ENCODE assay signal across 1 cellular context in genomic region chr1:54651608-54652007, GRCh38.
TF ChIP-seq lines count a peak whose summit lies in the region.

No MANE protein-coding gene starts in this region.

TF ChIP-seq in HepG2, 621 proteins besides CTCF, POLR2A, EP300 and RAD21 (continues in another document):
- no peak for TF ChIP-seq RBFOX2 (IDR thresholded peaks at IDR 0.05; ENCODE audit: low read depth, low read length)
- TF ChIP-seq STAT6 (CRISPR knock-in tag; IDR thresholded peaks at IDR 0.05; ENCODE audit: borderline replicate concordance): no peak
- no peak for TF ChIP-seq SOX6 (IDR thresholded peaks at IDR 0.05)
- TF ChIP-seq SOX6 (CRISPR knock-in tag; IDR thresholded peaks at IDR 0.05): 0 out of 2 replicates have a peak, but pooled peaks have one; percentile 23
- TF ChIP-seq, protein P1, sequence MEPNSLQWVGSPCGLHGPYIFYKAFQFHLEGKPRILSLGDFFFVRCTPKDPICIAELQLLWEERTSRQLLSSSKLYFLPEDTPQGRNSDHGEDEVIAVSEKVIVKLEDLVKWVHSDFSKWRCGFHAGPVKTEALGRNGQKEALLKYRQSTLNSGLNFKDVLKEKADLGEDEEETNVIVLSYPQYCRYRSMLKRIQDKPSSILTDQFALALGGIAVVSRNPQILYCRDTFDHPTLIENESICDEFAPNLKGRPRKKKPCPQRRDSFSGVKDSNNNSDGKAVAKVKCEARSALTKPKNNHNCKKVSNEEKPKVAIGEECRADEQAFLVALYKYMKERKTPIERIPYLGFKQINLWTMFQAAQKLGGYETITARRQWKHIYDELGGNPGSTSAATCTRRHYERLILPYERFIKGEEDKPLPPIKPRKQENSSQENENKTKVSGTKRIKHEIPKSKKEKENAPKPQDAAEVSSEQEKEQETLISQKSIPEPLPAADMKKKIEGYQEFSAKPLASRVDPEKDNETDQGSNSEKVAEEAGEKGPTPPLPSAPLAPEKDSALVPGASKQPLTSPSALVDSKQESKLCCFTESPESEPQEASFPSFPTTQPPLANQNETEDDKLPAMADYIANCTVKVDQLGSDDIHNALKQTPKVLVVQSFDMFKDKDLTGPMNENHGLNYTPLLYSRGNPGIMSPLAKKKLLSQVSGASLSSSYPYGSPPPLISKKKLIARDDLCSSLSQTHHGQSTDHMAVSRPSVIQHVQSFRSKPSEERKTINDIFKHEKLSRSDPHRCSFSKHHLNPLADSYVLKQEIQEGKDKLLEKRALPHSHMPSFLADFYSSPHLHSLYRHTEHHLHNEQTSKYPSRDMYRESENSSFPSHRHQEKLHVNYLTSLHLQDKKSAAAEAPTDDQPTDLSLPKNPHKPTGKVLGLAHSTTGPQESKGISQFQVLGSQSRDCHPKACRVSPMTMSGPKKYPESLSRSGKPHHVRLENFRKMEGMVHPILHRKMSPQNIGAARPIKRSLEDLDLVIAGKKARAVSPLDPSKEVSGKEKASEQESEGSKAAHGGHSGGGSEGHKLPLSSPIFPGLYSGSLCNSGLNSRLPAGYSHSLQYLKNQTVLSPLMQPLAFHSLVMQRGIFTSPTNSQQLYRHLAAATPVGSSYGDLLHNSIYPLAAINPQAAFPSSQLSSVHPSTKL (CRISPR knock-in tag; IDR thresholded peaks at IDR 0.05): 0 out of 2 replicates have a peak, but pooled peaks have one; percentile 9
- 0 out of 2 replicates have a peak, but pooled peaks have one; percentile 21 for TF ChIP-seq NCOR1 (IDR thresholded peaks at IDR 0.05; ENCODE audit: borderline replicate concordance, low read length)
- TF ChIP-seq SALL1 (CRISPR knock-in tag; IDR thresholded peaks at IDR 0.05): peak; percentile 50
- TF ChIP-seq MBD4 (IDR thresholded peaks at IDR 0.05; ENCODE audit: borderline replicate concordance, low read length): no peak
- TF ChIP-seq ZNF264 (CRISPR knock-in tag; IDR thresholded peaks at IDR 0.05): no peak
- TF ChIP-seq ESRRA (CRISPR knock-in tag; IDR thresholded peaks at IDR 0.05; ENCODE audit: low read depth): peak; percentile 96
- TF ChIP-seq ZNF567 (CRISPR knock-in tag; IDR thresholded peaks at IDR 0.05; ENCODE audit: borderline replicate concordance): no peak
- TF ChIP-seq REL (CRISPR knock-in tag; conservative IDR thresholded peaks at IDR 0.05): no peak
- no peak for TF ChIP-seq PHF21A (CRISPR knock-in tag; IDR thresholded peaks at IDR 0.05)
- no peak for TF ChIP-seq PITX1 (CRISPR knock-in tag; IDR thresholded peaks at IDR 0.05)
- TF ChIP-seq, protein P2, sequence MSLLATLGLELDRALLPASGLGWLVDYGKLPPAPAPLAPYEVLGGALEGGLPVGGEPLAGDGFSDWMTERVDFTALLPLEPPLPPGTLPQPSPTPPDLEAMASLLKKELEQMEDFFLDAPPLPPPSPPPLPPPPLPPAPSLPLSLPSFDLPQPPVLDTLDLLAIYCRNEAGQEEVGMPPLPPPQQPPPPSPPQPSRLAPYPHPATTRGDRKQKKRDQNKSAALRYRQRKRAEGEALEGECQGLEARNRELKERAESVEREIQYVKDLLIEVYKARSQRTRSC (CRISPR knock-in tag; IDR thresholded peaks at IDR 0.05; ENCODE audit: low read depth): no peak
- TF ChIP-seq MXI1 (IDR thresholded peaks at IDR 0.05; ENCODE audit: borderline replicate concordance, low read depth, low read length): no peak
- no peak for TF ChIP-seq FOXP1 (IDR thresholded peaks at IDR 0.05)
- no peak for TF ChIP-seq FOXP1 (CRISPR knock-in tag; IDR thresholded peaks at IDR 0.05)
- TF ChIP-seq, protein P3, sequence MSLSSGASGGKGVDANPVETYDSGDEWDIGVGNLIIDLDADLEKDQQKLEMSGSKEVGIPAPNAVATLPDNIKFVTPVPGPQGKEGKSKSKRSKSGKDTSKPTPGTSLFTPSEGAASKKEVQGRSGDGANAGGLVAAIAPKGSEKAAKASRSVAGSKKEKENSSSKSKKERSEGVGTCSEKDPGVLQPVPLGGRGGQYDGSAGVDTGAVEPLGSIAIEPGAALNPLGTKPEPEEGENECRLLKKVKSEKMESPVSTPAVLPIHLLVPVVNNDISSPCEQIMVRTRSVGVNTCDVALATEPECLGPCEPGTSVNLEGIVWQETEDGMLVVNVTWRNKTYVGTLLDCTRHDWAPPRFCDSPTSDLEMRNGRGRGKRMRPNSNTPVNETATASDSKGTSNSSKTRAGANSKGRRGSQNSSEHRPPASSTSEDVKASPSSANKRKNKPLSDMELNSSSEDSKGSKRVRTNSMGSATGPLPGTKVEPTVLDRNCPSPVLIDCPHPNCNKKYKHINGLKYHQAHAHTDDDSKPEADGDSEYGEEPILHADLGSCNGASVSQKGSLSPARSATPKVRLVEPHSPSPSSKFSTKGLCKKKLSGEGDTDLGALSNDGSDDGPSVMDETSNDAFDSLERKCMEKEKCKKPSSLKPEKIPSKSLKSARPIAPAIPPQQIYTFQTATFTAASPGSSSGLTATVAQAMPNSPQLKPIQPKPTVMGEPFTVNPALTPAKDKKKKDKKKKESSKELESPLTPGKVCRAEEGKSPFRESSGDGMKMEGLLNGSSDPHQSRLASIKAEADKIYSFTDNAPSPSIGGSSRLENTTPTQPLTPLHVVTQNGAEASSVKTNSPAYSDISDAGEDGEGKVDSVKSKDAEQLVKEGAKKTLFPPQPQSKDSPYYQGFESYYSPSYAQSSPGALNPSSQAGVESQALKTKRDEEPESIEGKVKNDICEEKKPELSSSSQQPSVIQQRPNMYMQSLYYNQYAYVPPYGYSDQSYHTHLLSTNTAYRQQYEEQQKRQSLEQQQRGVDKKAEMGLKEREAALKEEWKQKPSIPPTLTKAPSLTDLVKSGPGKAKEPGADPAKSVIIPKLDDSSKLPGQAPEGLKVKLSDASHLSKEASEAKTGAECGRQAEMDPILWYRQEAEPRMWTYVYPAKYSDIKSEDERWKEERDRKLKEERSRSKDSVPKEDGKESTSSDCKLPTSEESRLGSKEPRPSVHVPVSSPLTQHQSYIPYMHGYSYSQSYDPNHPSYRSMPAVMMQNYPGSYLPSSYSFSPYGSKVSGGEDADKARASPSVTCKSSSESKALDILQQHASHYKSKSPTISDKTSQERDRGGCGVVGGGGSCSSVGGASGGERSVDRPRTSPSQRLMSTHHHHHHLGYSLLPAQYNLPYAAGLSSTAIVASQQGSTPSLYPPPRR (CRISPR knock-in tag; IDR thresholded peaks at IDR 0.05; ENCODE audit: borderline replicate concordance): no peak
- peak; percentile 25; the same call in 1 of the 2 replicates for TF ChIP-seq ZNF292 (CRISPR knock-in tag; IDR thresholded peaks at IDR 0.05; ENCODE audit: borderline replicate concordance, low read depth)
- TF ChIP-seq RFX5 (IDR thresholded peaks at IDR 0.05; ENCODE audit: low read depth, low read length): no peak
- TF ChIP-seq, protein P4, sequence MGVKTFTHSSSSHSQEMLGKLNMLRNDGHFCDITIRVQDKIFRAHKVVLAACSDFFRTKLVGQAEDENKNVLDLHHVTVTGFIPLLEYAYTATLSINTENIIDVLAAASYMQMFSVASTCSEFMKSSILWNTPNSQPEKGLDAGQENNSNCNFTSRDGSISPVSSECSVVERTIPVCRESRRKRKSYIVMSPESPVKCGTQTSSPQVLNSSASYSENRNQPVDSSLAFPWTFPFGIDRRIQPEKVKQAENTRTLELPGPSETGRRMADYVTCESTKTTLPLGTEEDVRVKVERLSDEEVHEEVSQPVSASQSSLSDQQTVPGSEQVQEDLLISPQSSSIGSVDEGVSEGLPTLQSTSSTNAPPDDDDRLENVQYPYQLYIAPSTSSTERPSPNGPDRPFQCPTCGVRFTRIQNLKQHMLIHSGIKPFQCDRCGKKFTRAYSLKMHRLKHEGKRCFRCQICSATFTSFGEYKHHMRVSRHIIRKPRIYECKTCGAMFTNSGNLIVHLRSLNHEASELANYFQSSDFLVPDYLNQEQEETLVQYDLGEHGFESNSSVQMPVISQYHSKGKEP (CRISPR knock-in tag; IDR thresholded peaks at IDR 0.05): no peak
- TF ChIP-seq U2AF2 (IDR thresholded peaks at IDR 0.05; ENCODE audit: low read depth, low read length): no peak
- TF ChIP-seq, protein P5, sequence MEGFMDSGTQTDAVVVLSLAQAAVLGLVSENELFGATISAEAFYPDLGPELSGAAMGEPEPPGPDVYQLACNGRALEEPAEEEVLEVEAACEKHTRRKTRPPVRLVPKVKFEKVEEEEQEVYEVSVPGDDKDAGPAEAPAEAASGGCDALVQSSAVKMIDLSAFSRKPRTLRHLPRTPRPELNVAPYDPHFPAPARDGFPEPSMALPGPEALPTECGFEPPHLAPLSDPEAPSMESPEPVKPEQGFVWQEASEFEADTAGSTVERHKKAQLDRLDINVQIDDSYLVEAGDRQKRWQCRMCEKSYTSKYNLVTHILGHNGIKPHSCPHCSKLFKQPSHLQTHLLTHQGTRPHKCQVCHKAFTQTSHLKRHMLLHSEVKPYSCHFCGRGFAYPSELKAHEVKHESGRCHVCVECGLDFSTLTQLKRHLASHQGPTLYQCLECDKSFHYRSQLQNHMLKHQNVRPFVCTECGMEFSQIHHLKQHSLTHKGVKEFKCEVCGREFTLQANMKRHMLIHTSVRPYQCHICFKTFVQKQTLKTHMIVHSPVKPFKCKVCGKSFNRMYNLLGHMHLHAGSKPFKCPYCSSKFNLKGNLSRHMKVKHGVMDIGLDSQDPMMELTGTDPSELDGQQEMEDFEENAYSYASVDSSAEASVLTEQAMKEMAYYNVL (CRISPR knock-in tag; IDR thresholded peaks at IDR 0.05; ENCODE audit: borderline replicate concordance): peak; percentile 28; the same call in 1 of the 2 replicates
- TF ChIP-seq, protein P6, sequence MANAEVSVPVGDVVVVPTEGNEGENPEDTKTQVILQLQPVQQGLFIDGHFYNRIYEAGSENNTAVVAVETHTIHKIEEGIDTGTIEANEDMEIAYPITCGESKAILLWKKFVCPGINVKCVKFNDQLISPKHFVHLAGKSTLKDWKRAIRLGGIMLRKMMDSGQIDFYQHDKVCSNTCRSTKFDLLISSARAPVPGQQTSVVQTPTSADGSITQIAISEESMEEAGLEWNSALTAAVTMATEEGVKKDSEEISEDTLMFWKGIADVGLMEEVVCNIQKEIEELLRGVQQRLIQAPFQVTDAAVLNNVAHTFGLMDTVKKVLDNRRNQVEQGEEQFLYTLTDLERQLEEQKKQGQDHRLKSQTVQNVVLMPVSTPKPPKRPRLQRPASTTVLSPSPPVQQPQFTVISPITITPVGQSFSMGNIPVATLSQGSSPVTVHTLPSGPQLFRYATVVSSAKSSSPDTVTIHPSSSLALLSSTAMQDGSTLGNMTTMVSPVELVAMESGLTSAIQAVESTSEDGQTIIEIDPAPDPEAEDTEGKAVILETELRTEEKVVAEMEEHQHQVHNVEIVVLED (CRISPR knock-in tag; IDR thresholded peaks at IDR 0.05; ENCODE audit: borderline replicate concordance): no peak
- TF ChIP-seq ZNF512 (CRISPR knock-in tag; IDR thresholded peaks at IDR 0.05): no peak
- TF ChIP-seq FOXA3 (CRISPR knock-in tag; IDR thresholded peaks at IDR 0.05): 0 out of 2 replicates have a peak, but pooled peaks have one; percentile 14
- no peak for TF ChIP-seq ZNF263 (CRISPR knock-in tag; IDR thresholded peaks at IDR 0.05)
- TF ChIP-seq, protein P7, sequence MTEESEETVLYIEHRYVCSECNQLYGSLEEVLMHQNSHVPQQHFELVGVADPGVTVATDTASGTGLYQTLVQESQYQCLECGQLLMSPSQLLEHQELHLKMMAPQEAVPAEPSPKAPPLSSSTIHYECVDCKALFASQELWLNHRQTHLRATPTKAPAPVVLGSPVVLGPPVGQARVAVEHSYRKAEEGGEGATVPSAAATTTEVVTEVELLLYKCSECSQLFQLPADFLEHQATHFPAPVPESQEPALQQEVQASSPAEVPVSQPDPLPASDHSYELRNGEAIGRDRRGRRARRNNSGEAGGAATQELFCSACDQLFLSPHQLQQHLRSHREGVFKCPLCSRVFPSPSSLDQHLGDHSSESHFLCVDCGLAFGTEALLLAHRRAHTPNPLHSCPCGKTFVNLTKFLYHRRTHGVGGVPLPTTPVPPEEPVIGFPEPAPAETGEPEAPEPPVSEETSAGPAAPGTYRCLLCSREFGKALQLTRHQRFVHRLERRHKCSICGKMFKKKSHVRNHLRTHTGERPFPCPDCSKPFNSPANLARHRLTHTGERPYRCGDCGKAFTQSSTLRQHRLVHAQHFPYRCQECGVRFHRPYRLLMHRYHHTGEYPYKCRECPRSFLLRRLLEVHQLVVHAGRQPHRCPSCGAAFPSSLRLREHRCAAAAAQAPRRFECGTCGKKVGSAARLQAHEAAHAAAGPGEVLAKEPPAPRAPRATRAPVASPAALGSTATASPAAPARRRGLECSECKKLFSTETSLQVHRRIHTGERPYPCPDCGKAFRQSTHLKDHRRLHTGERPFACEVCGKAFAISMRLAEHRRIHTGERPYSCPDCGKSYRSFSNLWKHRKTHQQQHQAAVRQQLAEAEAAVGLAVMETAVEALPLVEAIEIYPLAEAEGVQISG (CRISPR knock-in tag; IDR thresholded peaks at IDR 0.05): peak; percentile 24; the same call in 1 of the 2 replicates
- no peak for TF ChIP-seq MED8 (CRISPR knock-in tag; IDR thresholded peaks at IDR 0.05; ENCODE audit: insufficient replicate concordance)
